In the genomic region with DNA sequence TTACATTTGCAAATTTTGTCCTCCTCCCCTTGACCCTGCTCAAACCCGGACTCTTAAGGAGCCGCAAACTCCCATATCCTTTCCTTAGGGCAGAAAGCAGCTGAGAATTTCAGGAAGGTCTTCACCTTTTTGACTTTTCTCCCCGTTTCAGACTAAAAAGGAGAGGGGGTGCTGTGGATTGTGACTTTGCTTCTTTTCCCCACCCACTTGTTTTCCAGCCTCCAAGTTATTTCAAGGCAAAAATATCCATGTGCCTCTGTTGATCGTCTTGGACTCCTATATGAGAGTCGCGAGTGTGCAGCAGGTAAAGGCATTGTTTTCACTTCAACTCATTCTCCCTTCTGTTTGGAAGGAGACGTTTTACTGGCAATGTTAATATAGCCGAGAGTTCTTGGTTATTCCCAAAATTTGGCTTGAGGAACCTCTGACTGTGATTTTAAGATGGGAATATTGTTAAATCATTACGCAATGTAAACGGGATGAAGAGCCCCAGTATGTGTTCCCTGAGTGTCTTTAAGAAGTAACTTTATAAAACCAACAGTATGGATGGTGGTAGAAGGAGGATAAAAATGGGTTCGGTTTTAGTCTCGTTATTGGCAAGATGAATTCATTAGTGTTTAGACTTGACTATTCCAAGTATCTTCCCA, we compare ENCODE assay signal across 9 cellular contexts. TPM values are rescaled to one million over a fixed set of nuclear protein-coding genes. Genes with fewer than 3 reads are reported as not detected.
DNase-seq lines count a peak whose midpoint lies in the region; ATAC-seq, FAIRE-seq and TF ChIP-seq lines count a peak whose summit lies in the region.
"Had no signal": no experiment of that assay in that cellular context is flagged by ENCODE, and none has a peak within 500 bp of the region (broad histone marks: within the 10 kb centered on the region; RNA-seq: fewer than 3 reads in every experiment).

No MANE protein-coding gene starts in this region.

- no peak for ATAC-seq in CD4-positive, CD25-positive, alpha-beta regulatory T cell (ENCODE audit: low read depth in 2 of 2)
- no peak for ATAC-seq in Panc1
- ATAC-seq in HG03135 (IDR thresholded peaks at IDR 0.05; ENCODE audit: unreplicated experiment) = no peak

- CTCF ChIA-PET in Panc1 (lab: Charles Lee) = no interaction called here

- no peak for FAIRE-seq in HTR-8/SVneo (lab: Jason Lieb, UNC)
- FAIRE-seq: TTC549 had no signal

- H3K4me3 ChIP-seq in CD4-positive, CD25-positive, alpha-beta regulatory T cell (ENCODE audit: low read depth, low read length) = no peak overlapping the region
- H3K4me3 ChIP-seq in Panc1 (ENCODE audit: low read depth in 2 of 2, low read length in 2 of 2) = peak overlapping the region; percentile 48 to 49
- H3K4me3 ChIP-seq in esophagus squamous epithelium = peak overlapping the region; percentile 64 to 81 (median 72)
- peak overlapping the region in 1 of 2 donors; percentile 50 for H3K4me3 ChIP-seq in neuronal stem cell (ENCODE audit: low read length in 2 of 2)

- peaks cover 43% of the 10 kb centered on the region for H3K27me3 Mint-ChIP-seq in CD4-positive, CD25-positive, alpha-beta regulatory T cell

- BruUV-seq in Panc1 (replicated peaks; lab: Mats Ljungman, UMichigan) = no TSS peak

- H2BK5ac ChIP-seq in neuronal stem cell (ENCODE audit: low read length) = no peak overlapping the region

- no peak overlapping the region for H2BK15ac ChIP-seq in neuronal stem cell (ENCODE audit: low read length)

- no peaks in the 10 kb centered on the region for H3K36me3 ChIP-seq in CD4-positive, CD25-positive, alpha-beta regulatory T cell (ENCODE audit: control insufficient read depth, insufficient read depth, low read length)
- H3K36me3 ChIP-seq in Panc1 (ENCODE audit: control insufficient read depth, insufficient read depth, low read length) (no peaks in the 10 kb centered on the region; the same call in 1 of the 2 replicates), esophagus squamous epithelium (no peaks in the 10 kb centered on the region), neuronal stem cell (replicated peaks in 1 of 2; ENCODE audit: control insufficient read depth in 2 of 2, insufficient read depth in 2 of 2, low read length in 2 of 2) (no peaks in the 10 kb centered on the region)

- no peak overlapping the region for H2BK12ac ChIP-seq in neuronal stem cell (ENCODE audit: low read length)

- H4K8ac ChIP-seq in neuronal stem cell (ENCODE audit: low read depth, low read length) = no peak overlapping the region

- H3K9me3 ChIP-seq in CD4-positive, CD25-positive, alpha-beta regulatory T cell (ENCODE audit: control insufficient read depth in 2 of 2, low read length in 2 of 2) = no peaks in the 10 kb centered on the region
- H3K9me3 ChIP-seq in Panc1 (ENCODE audit: control insufficient read depth, insufficient read depth, low read depth, low read length) (no peaks in the 10 kb centered on the region), esophagus squamous epithelium (no peaks in the 10 kb centered on the region), neuronal stem cell (replicated peaks in 1 of 2; ENCODE audit: control insufficient read depth in 2 of 2, insufficient read depth in 1 of 2, low read depth in 1 of 2, low read length in 2 of 2) (no peaks in the 10 kb centered on the region)

- no peak for TF ChIP-seq CTCF in Panc1 (IDR thresholded peaks at IDR 0.05)
- no peak for TF ChIP-seq CTCF in esophagus squamous epithelium (IDR thresholded peaks at IDR 0.05)

- peak overlapping the region in 1 of 3 donors; percentile 34 for H3K27ac Mint-ChIP-seq in CD4-positive, CD25-positive, alpha-beta regulatory T cell

- no peak overlapping the region for H4K91ac ChIP-seq in neuronal stem cell (ENCODE audit: low read depth, low read length, poor library complexity)

- no peaks in the 10 kb centered on the region for H3K79me1 ChIP-seq in neuronal stem cell (ENCODE audit: low read depth, low read length)

- no peak for DNase-seq in CD4-positive, CD25-positive, alpha-beta regulatory T cell
- no peak for DNase-seq in Panc1 (ENCODE audit: low read depth, low spot score)
- no peak for DNase-seq in esophagus squamous epithelium (lab: John Stamatoyannopoulos, UW)
- no peak for DNase-seq in neuronal stem cell (ENCODE audit: low spot score)
- no peak for DNase-seq in head of caudate nucleus
- no peak for DNase-seq in NCI-H1694 (lab: John Stamatoyannopoulos, UW)
- DNase-seq in HTR-8/SVneo (ENCODE audit: insufficient read length, low spot score) = no peak

- no peak overlapping the region for H2BK120ac ChIP-seq in neuronal stem cell (ENCODE audit: low read depth, low read length)

- no peak overlapping the region for H3K14ac ChIP-seq in neuronal stem cell (ENCODE audit: low read length)

- peak overlapping the region; percentile 99 for H2AFZ ChIP-seq in neuronal stem cell (ENCODE audit: low read length)

- no peaks in the 10 kb centered on the region for H3K36me3 Mint-ChIP-seq in CD4-positive, CD25-positive, alpha-beta regulatory T cell

- H3K4me1 Mint-ChIP-seq in CD4-positive, CD25-positive, alpha-beta regulatory T cell = peaks cover 0 to 13% (median 5%) of the 10 kb centered on the region in 4 donors

- H3K9me3 Mint-ChIP-seq in CD4-positive, CD25-positive, alpha-beta regulatory T cell = peaks cover 0 to 5% (median 3%) of the 10 kb centered on the region in 7 donors

- peak overlapping the region; percentile 96 for H3K4me2 ChIP-seq in neuronal stem cell (ENCODE audit: insufficient read depth, low read length, poor library complexity, severe bottlenecking)

- intact Hi-C loops in Panc1 (cut with micrococcal nuclease; ENCODE audit: unreplicated experiment) = no loop called here
- intact Hi-C loops in esophagus squamous epithelium (cut with DNase I) = no loop called here
- intact Hi-C loops in head of caudate nucleus (cut with DNase I) = no loop called here

- no peaks in the 10 kb centered on the region for H3K4me1 ChIP-seq in CD4-positive, CD25-positive, alpha-beta regulatory T cell (ENCODE audit: control insufficient read depth, insufficient read depth, low read length, poor library complexity, severe bottlenecking)
- H3K4me1 ChIP-seq in Panc1 (ENCODE audit: control insufficient read depth, insufficient read depth, low read length) (peaks cover 3% of the 10 kb centered on the region; the same call in 1 of the 2 replicates), esophagus squamous epithelium (peaks cover 0 to 63% (median 4%) of the 10 kb centered on the region in 3 donors), neuronal stem cell (ENCODE audit: control insufficient read depth in 2 of 2, insufficient read depth in 1 of 2, low read depth in 1 of 2, low read length in 2 of 2) (peaks cover 0 to 2% of the 10 kb centered on the region in 2 donors)

- H3K4ac ChIP-seq in neuronal stem cell (ENCODE audit: low read length) = no peak overlapping the region

- no peak overlapping the region for H3K18ac ChIP-seq in neuronal stem cell (ENCODE audit: low read length)

- no peak overlapping the region for H2AK5ac ChIP-seq in neuronal stem cell (ENCODE audit: low read depth, low read length)

- no peak overlapping the region for H3K9ac ChIP-seq in neuronal stem cell (ENCODE audit: low read depth, low read length, poor library complexity)

- H3K4me3 Mint-ChIP-seq in CD4-positive, CD25-positive, alpha-beta regulatory T cell = peak overlapping the region in 3 of 4 donors; percentile 54 to 69 (median 61)

- 13 to 21% methylated on average over 12 of the region's 12 CpGs for WGBS in esophagus squamous epithelium, 2 donors
- WGBS in neuronal stem cell (ENCODE audit: extremely low coverage in 2 of 2, insufficient read length in 2 of 2, insufficient replicate concordance in 1 of 2), 2 donors = no CpG with 5 or more reads among the region's 12 CpGs

- no peak for TF ChIP-seq POLR2A in esophagus squamous epithelium (IDR thresholded peaks at IDR 0.05)

- peaks cover 8% of the 10 kb centered on the region for H3K27me3 ChIP-seq in CD4-positive, CD25-positive, alpha-beta regulatory T cell (ENCODE audit: control insufficient read depth, insufficient read depth, low read length)
- H3K27me3 ChIP-seq in Panc1 (ENCODE audit: control insufficient read depth, insufficient read depth, low read length) (peaks cover 32% of the 10 kb centered on the region), esophagus squamous epithelium (no peaks in the 10 kb centered on the region), neuronal stem cell (ENCODE audit: control insufficient read depth in 3 of 3, insufficient read depth in 3 of 3, low read depth in 1 of 3, low read length in 3 of 3) (peaks cover 0 to 39% (median 23%) of the 10 kb centered on the region in 3 experiments)

- H3K23ac ChIP-seq in neuronal stem cell (ENCODE audit: low read depth, low read length, poor library complexity) = no peak overlapping the region

- POLR2A ChIA-PET in Panc1 (lab: Charles Lee) = interaction anchor here (0.6 kb wide), 1 partner anchor 235 kb away, joined by 5 read pairs; no protein-coding TSS in a partner anchor

- H3K27ac ChIP-seq in CD4-positive, CD25-positive, alpha-beta regulatory T cell (ENCODE audit: insufficient read depth, low read length, poor library complexity, severe bottlenecking) = no peak overlapping the region
- no peak overlapping the region for H3K27ac ChIP-seq in Panc1 (ENCODE audit: low read length)
- peak overlapping the region; percentile 94 to 96 (median 94) for H3K27ac ChIP-seq in esophagus squamous epithelium
- H3K27ac ChIP-seq in neuronal stem cell (replicated peaks; ENCODE audit: low read length) = no peak overlapping the region

- in situ Hi-C loops in Panc1 (cut with HindIII; ENCODE audit: low pct_unique_long_range_greater_than_20kb, low sequenced_read_pairs) = no loop called here

RNA-seq across cellular contexts. Expression of gene LRRK2, which starts 0.7 kb away (rescaled TPM):
- 0.15 TPM for total RNA-seq in CD4-positive, CD25-positive, alpha-beta regulatory T cell
- under 1 TPM in 1 of 4 donors, not detected in 3; 0.44 TPM for polyA plus RNA-seq in CD4-positive, CD25-positive, alpha-beta regulatory T cell
- total RNA-seq in Panc1 (2021; ENCODE audit: unreplicated experiment) (0.13 TPM), esophagus squamous epithelium (10 to 100 TPM; 10.9 to 21.4 (median 13.4) TPM)
- not detected for polyA plus RNA-seq in Panc1 (2012; ENCODE audit: insufficient read length)
- 0.03 TPM for polyA plus RNA-seq in neuronal stem cell (2013, experiment 1 of 2)
- polyA plus RNA-seq in neuronal stem cell (2013, experiment 2 of 2) = 0.04 TPM

Comparison
In these comparisons a context has a peak if more than half of its experiments do, and no peak if none do; other contexts are left out.
1. H3K27ac ChIP-seq: peak in esophagus squamous epithelium (4 of 4); none in CD4-positive, CD25-positive, alpha-beta regulatory T cell (single experiment), Panc1 (single experiment) and neuronal stem cell (single experiment).
2. RNA of gene LRRK2, which starts 0.7 kb away (total RNA-seq): 10.9 to 21.4 TPM in esophagus squamous epithelium; 0.15 TPM in CD4-positive, CD25-positive, alpha-beta regulatory T cell (single experiment) and 0.13 TPM in Panc1 (single experiment); every median in the first group is over 10 times any median in the second.